Comparison of ENCODE assay signal across 25 cellular contexts in genomic region chr17:5126719-5127488, GRCh38. TPM values are rescaled to one million over a fixed set of nuclear protein-coding genes. Genes with fewer than 3 reads are reported as not detected.
"Had no signal": no experiment of that assay in that cellular context is flagged by ENCODE, and none has a peak within 500 bp of the region (broad histone marks: within the 10 kb centered on the region; RNA-seq: fewer than 3 reads in every experiment).

No MANE protein-coding gene starts in this region.

- ATAC-seq: activated CD8-positive, alpha-beta T cell treated with anti-CD3 and anti-CD28 coated beads, Interleukin-2, amount 10 ng/mL, durations not matched to agents 7 days and 5 days; heart right ventricle had no signal

- H3K4me1 ChIP-seq: breast epithelium, testis had no signal

- H3K9me3 ChIP-seq: breast epithelium, heart right ventricle, left ventricle myocardium inferior, testis, upper lobe of left lung had no signal

- H3K27ac Mint-ChIP-seq: activated CD4-positive, alpha-beta T cell treated with anti-CD3 and anti-CD28 coated beads, Interleukin-2, amount 10 ng/mL, durations not matched to agents 24 days and 14 days; activated CD8-positive, alpha-beta T cell treated with anti-CD3 and anti-CD28 coated beads, Interleukin-2, amount 10 ng/mL, durations not matched to agents 7 days and 5 days; activated naive CD4-positive, alpha-beta T cell treated with anti-CD3 and anti-CD28 coated beads for 36 hours; activated naive CD8-positive, alpha-beta T cell treated with anti-CD3 and anti-CD28 coated beads, Interleukin-2, amount 10 ng/mL, durations not matched to agents 7 days and 5 days; memory B cell; T-helper 1 cell treated with Interleukin-12 subunit alpha and Interleukin-12 subunit beta and Interleukin-4 antibody, amounts not matched to agents 30 μg/mL and 1 μg/mL, for 36 hours had no signal

- H3K4me3 ChIP-seq: breast epithelium, heart right ventricle, left ventricle myocardium inferior, testis, upper lobe of left lung had no signal

- H3K27ac ChIP-seq: breast epithelium, heart right ventricle, left ventricle myocardium inferior, testis, upper lobe of left lung had no signal

- DNase-seq: activated CD4-positive, alpha-beta T cell treated with anti-CD3 and anti-CD28 coated beads, Interleukin-2, amount 10 ng/mL, durations not matched to agents 24 days and 14 days; activated CD8-positive, alpha-beta T cell treated with anti-CD3 and anti-CD28 coated beads, Interleukin-2, amount 10 ng/mL, durations not matched to agents 7 days and 5 days; activated effector memory CD4-positive, alpha-beta T cell treated with Interleukin-2 at 50 U/mL for 16 hours; activated naive CD4-positive, alpha-beta T cell treated with anti-CD3 and anti-CD28 coated beads for 36 hours; activated naive CD8-positive, alpha-beta T cell treated with anti-CD3 and anti-CD28 coated beads, Interleukin-2, amount 10 ng/mL, durations not matched to agents 7 days and 5 days; amniotic stem cell; foreskin fibroblast; heart right ventricle; kidney glomerular epithelial cell; left ventricle myocardium inferior; nucleus accumbens; stimulated activated CD4-positive, alpha-beta T cell treated with anti-CD3 and anti-CD28 coated beads, Interleukin-2, amount 100 ng/mL, for 48 hours; stimulated activated naive CD4-positive, alpha-beta T cell; testis had no signal

- H3K36me3 Mint-ChIP-seq: activated naive CD8-positive, alpha-beta T cell treated with anti-CD3 and anti-CD28 coated beads, Interleukin-2, amount 10 ng/mL, durations not matched to agents 7 days and 5 days; memory B cell had no signal

- H3K27me3 ChIP-seq: breast epithelium, testis had no signal

- H3K4me1 Mint-ChIP-seq: activated CD4-positive, alpha-beta T cell treated with anti-CD3 and anti-CD28 coated beads, Interleukin-2, amount 10 ng/mL, durations not matched to agents 24 days and 14 days; activated naive CD8-positive, alpha-beta T cell treated with anti-CD3 and anti-CD28 coated beads, Interleukin-2, amount 10 ng/mL, durations not matched to agents 7 days and 5 days; central memory CD8-positive, alpha-beta T cell; memory B cell had no signal

- H3K36me3 ChIP-seq: breast epithelium, heart right ventricle, left ventricle myocardium inferior, upper lobe of left lung had no signal

- FAIRE-seq: colon, endometrium had no signal

- H3K4me3 Mint-ChIP-seq: activated CD4-positive, alpha-beta T cell treated with anti-CD3 and anti-CD28 coated beads, Interleukin-2, amount 10 ng/mL, durations not matched to agents 24 days and 14 days; activated CD8-positive, alpha-beta T cell treated with anti-CD3 and anti-CD28 coated beads, Interleukin-2, amount 10 ng/mL, durations not matched to agents 7 days and 5 days; activated naive CD4-positive, alpha-beta T cell treated with anti-CD3 and anti-CD28 coated beads for 36 hours; activated naive CD8-positive, alpha-beta T cell treated with anti-CD3 and anti-CD28 coated beads, Interleukin-2, amount 10 ng/mL, durations not matched to agents 7 days and 5 days; central memory CD8-positive, alpha-beta T cell; memory B cell; T-helper 1 cell treated with Interleukin-12 subunit alpha and Interleukin-12 subunit beta and Interleukin-4 antibody, amounts not matched to agents 30 μg/mL and 1 μg/mL, for 36 hours had no signal

- H3K9me3 Mint-ChIP-seq: activated CD4-positive, alpha-beta T cell treated with anti-CD3 and anti-CD28 coated beads, Interleukin-2, amount 10 ng/mL, durations not matched to agents 24 days and 14 days; activated naive CD4-positive, alpha-beta T cell treated with anti-CD3 and anti-CD28 coated beads for 36 hours; activated naive CD8-positive, alpha-beta T cell treated with anti-CD3 and anti-CD28 coated beads, Interleukin-2, amount 10 ng/mL, durations not matched to agents 7 days and 5 days; central memory CD8-positive, alpha-beta T cell; memory B cell; T-helper 1 cell treated with Interleukin-12 subunit alpha and Interleukin-12 subunit beta and Interleukin-4 antibody, amounts not matched to agents 30 μg/mL and 1 μg/mL, for 36 hours had no signal

RNA-seq across cellular contexts. Expression of gene USP6, which starts 11.1 kb away (rescaled TPM):
- total RNA-seq: epithelial cell of proximal tubule, fibroblast of lung, SK-MEL-5 had no signal
- polyA plus RNA-seq: neural cell had no signal

RNA-seq across cellular contexts. Expression of gene ZFP3, which starts 48.6 kb away (rescaled TPM):
- total RNA-seq: SK-MEL-5 had no signal
